ENCODE assay signal across 19 cellular contexts in the genomic region with DNA sequence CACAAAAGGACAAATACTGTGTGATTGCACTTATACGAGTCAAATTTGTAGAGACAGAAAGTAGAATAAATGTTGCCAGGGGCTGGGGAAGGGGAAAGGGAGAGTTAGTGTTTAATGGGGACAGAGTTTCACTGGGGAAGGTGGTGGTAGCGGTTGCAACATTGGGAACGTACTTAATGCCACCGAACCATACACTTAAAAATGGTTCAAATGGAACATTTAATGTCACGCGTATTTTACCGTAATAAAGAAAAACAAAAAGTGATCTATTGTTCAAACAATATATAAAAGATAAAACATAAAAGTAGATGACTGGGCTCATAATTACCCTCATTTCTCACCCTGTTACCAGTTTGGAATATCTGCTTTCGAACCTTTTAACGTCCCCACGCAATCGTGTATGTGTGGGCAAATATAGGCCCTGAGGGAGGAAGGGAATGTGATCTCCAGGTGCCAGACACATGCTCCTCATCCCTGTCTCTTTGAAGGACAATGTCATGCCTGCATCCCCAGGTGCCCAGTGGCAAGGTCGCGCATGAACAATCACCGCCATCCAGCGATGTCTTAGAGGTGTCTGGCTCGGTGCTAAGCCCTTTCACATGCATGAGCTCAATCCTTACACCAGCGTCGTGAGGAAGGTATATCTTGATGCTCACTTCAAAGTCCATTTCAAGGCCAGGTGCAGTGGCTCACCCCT. TPM values are rescaled to one million over a fixed set of nuclear protein-coding genes. Genes with fewer than 3 reads are reported as not detected.
A peak's percentile ranks its signal among the peaks of the same experiment; 100 is the strongest.
DNase-seq lines count a peak whose midpoint lies in the region; ATAC-seq and TF ChIP-seq lines count a peak whose summit lies in the region.
"Had no signal": no experiment of that assay in that cellular context is flagged by ENCODE, and none has a peak within 500 bp of the region (broad histone marks: within the 10 kb centered on the region; RNA-seq: fewer than 3 reads in every experiment).

No MANE protein-coding gene starts in this region.

- ATAC-seq in GM19463 (IDR thresholded peaks at IDR 0.05; ENCODE audit: unreplicated experiment) = no peak

- TF ChIP-seq CTCF in brain microvascular endothelial cell (IDR thresholded peaks at IDR 0.05; ENCODE audit: low read depth, low read length, missing control alignments) (no peak), neutrophil (IDR thresholded peaks at IDR 0.05) (no peak), transverse colon (IDR thresholded peaks at IDR 0.05) (no peak)

- H3K36me3 ChIP-seq in BLaER1 treated with 17β-estradiol and CSF1 and Interleukin-3, amounts not matched to agents 10 nM and 100 nM = no peaks in the 10 kb centered on the region
- H3K36me3 ChIP-seq in H7 (replicated peaks; ENCODE audit: control insufficient read depth, insufficient read depth, low read length) (no peaks in the 10 kb centered on the region), brain microvascular endothelial cell (replicated peaks) (no peaks in the 10 kb centered on the region), neutrophil (no peaks in the 10 kb centered on the region), transverse colon (no peaks in the 10 kb centered on the region)
- H3K36me3 ChIP-seq: ascending aorta, right lobe of liver had no signal

- peak overlapping the region in 8 of 11 experiments; percentile 16 to 75 (median 70); a peak in 9 of 22 replicates for H3K27ac ChIP-seq in BLaER1 treated with 17β-estradiol and CSF1 and Interleukin-3, amounts not matched to agents 10 nM and 100 nM
- peak overlapping the region; percentile 100 for H3K27ac ChIP-seq in brain microvascular endothelial cell
- H3K27ac ChIP-seq in neutrophil = peak overlapping the region; percentile 94
- H3K27ac ChIP-seq in transverse colon = no peak overlapping the region
- H3K27ac ChIP-seq: ascending aorta had no signal

- intact Hi-C loops in activated T-helper 1 cell treated with anti-CD3 and anti-CD28 coated beads, Interleukin-12 subunit alpha, Interleukin-12 subunit beta, Interleukin-2, Interleukin-4 antibody, amounts not matched to agents 30 ng/mL and 10 ng/mL and 1 ng/mL, durations not matched to agents 14 hours and 24 hours and 36 hours (cut with micrococcal nuclease) = no loop called here
- intact Hi-C loops in transverse colon (cut with DNase I; ENCODE audit: low total_unique reads) = no loop called here

- H3K4me1 Mint-ChIP-seq in activated T-helper 1 cell treated with anti-CD3 and anti-CD28 coated beads, Interleukin-12 subunit alpha, Interleukin-12 subunit beta, Interleukin-2, Interleukin-4 antibody, amounts not matched to agents 30 ng/mL and 10 ng/mL and 1 ng/mL, durations not matched to agents 14 hours and 24 hours and 36 hours (ENCODE audit: low read depth) = peaks cover 52% of the 10 kb centered on the region

- H3K9ac ChIP-seq in BLaER1 treated with 17β-estradiol and CSF1 and Interleukin-3, amounts not matched to agents 10 nM and 100 nM = no peak overlapping the region; a peak in 1 of 22 replicates

- no peak overlapping the region for H3K4me3 Mint-ChIP-seq in activated T-helper 1 cell treated with anti-CD3 and anti-CD28 coated beads, Interleukin-12 subunit alpha, Interleukin-12 subunit beta, Interleukin-2, Interleukin-4 antibody, amounts not matched to agents 30 ng/mL and 10 ng/mL and 1 ng/mL, durations not matched to agents 14 hours and 24 hours and 36 hours
- H3K4me3 Mint-ChIP-seq: stimulated activated naive CD8-positive, alpha-beta T cell treated with anti-CD3 and anti-CD28 coated beads, Interleukin-15, Interleukin-2, amounts not matched to agents 100 ng/mL and 50 ng/mL, for 24 hours had no signal

- no peaks in the 10 kb centered on the region for H3K36me3 Mint-ChIP-seq in activated T-helper 1 cell treated with anti-CD3 and anti-CD28 coated beads, Interleukin-12 subunit alpha, Interleukin-12 subunit beta, Interleukin-2, Interleukin-4 antibody, amounts not matched to agents 30 ng/mL and 10 ng/mL and 1 ng/mL, durations not matched to agents 14 hours and 24 hours and 36 hours (ENCODE audit: low read depth)

- TF ChIP-seq EP300 in transverse colon (IDR thresholded peaks at IDR 0.05; ENCODE audit: low read depth) = no peak

- no peaks in the 10 kb centered on the region for H4K20me1 ChIP-seq in BLaER1 treated with 17β-estradiol and CSF1 and Interleukin-3, amounts not matched to agents 10 nM and 100 nM

- no peak overlapping the region for H3K4me3 ChIP-seq in BLaER1 treated with 17β-estradiol and CSF1 and Interleukin-3, amounts not matched to agents 10 nM and 100 nM
- no peak overlapping the region for H3K4me3 ChIP-seq in H7 (ENCODE audit: insufficient read depth, low read depth, low read length)
- no peak overlapping the region for H3K4me3 ChIP-seq in brain microvascular endothelial cell (ENCODE audit: low read depth, low read length)
- H3K4me3 ChIP-seq in neutrophil (ENCODE audit: low read depth in 1 of 2, low read length in 1 of 2) = peak overlapping the region in 1 of 2 experiments; percentile 51
- no peak overlapping the region for H3K4me3 ChIP-seq in transverse colon
- H3K4me3 ChIP-seq: ascending aorta, right lobe of liver had no signal

- no peaks in the 10 kb centered on the region for H3K9me3 ChIP-seq in BLaER1 treated with 17β-estradiol and CSF1 and Interleukin-3, amounts not matched to agents 10 nM and 100 nM (replicated peaks in 1 of 11)
- H3K9me3 ChIP-seq in neutrophil = no peaks in the 10 kb centered on the region
- H3K9me3 ChIP-seq in transverse colon = no peaks in the 10 kb centered on the region
- H3K9me3 ChIP-seq: ascending aorta, right lobe of liver had no signal

- 85 to 88% methylated on average over 9 to 18 of the region's 18 CpGs for WGBS in transverse colon (ENCODE audit: low coverage in 1 of 2), 2 donors

- peak; percentile 12 for DNase-seq in H7
- DNase-seq in brain microvascular endothelial cell = no peak
- DNase-seq in activated T-helper 1 cell treated with anti-CD3 and anti-CD28 coated beads, Interleukin-12 subunit alpha, Interleukin-12 subunit beta, Interleukin-2, Interleukin-4 antibody, amounts not matched to agents 30 ng/mL and 10 ng/mL and 1 ng/mL, durations not matched to agents 14 hours and 24 hours and 36 hours (ENCODE audit: low spot score) = no peak
- no peak for DNase-seq in SKM-1 treated with dmso at 0.1 percent for 144 hours (lab: John Stamatoyannopoulos, UW; ENCODE audit: unreplicated experiment)
- DNase-seq in transverse colon = no peak
- DNase-seq: activated CD4-positive, alpha-beta T cell treated with anti-CD3 and anti-CD28 coated beads, Interleukin-2, amount 50 U/mL, for 1 hour; activated naive CD4-positive, alpha-beta T cell treated with Interleukin-2 at 50 U/mL for 16 hours; foreskin fibroblast; KBM-7; mesendoderm; NCI-H526 treated with DMSO at 0.1 percent for 48 hours; stimulated activated CD4-positive, alpha-beta T cell treated with anti-CD3 and anti-CD28 coated beads, Interleukin-2, amount 100 ng/mL, for 24 hours had no signal

- H3K27me3 Mint-ChIP-seq in activated T-helper 1 cell treated with anti-CD3 and anti-CD28 coated beads, Interleukin-12 subunit alpha, Interleukin-12 subunit beta, Interleukin-2, Interleukin-4 antibody, amounts not matched to agents 30 ng/mL and 10 ng/mL and 1 ng/mL, durations not matched to agents 14 hours and 24 hours and 36 hours (ENCODE audit: insufficient read depth) = no peaks in the 10 kb centered on the region
- H3K27me3 Mint-ChIP-seq: stimulated activated naive CD8-positive, alpha-beta T cell treated with anti-CD3 and anti-CD28 coated beads, Interleukin-15, Interleukin-2, amounts not matched to agents 100 ng/mL and 50 ng/mL, for 24 hours had no signal

- in situ Hi-C loops in brain microvascular endothelial cell (cut with HindIII; ENCODE audit: low pct_ligation_motif_present, low sequenced_read_pairs) = no loop called here
- in situ Hi-C loops in transverse colon (cut with MboI; ENCODE audit: low pct_ligation_motif_present in 1 of 4, low pct_unique_long_range_greater_than_20kb in 1 of 4, low sequenced_read_pairs in 3 of 4) = no loop called here

- H3K27me3 ChIP-seq in BLaER1 treated with 17β-estradiol and CSF1 and Interleukin-3, amounts not matched to agents 10 nM and 100 nM = no peaks in the 10 kb centered on the region; a peak in 1 of 22 replicates
- H3K27me3 ChIP-seq in H7 (ENCODE audit: control insufficient read depth, insufficient read depth, low read length) = no peaks in the 10 kb centered on the region; the same call in 1 of the 2 replicates
- H3K27me3 ChIP-seq in brain microvascular endothelial cell (replicated peaks) = no peaks in the 10 kb centered on the region
- H3K27me3 ChIP-seq in neutrophil = no peaks in the 10 kb centered on the region
- H3K27me3 ChIP-seq in transverse colon = peaks cover 3% of the 10 kb centered on the region
- H3K27me3 ChIP-seq: ascending aorta, right lobe of liver had no signal

- peaks cover 41 to 80% (median 63%) of the 10 kb centered on the region in 10 experiments for H3K4me1 ChIP-seq in BLaER1 treated with 17β-estradiol and CSF1 and Interleukin-3, amounts not matched to agents 10 nM and 100 nM
- H3K4me1 ChIP-seq in neutrophil (ENCODE audit: control insufficient read depth in 1 of 2, insufficient read depth in 1 of 2, low read depth in 1 of 2, low read length in 1 of 2) = peaks cover 50 to 52% of the 10 kb centered on the region in 2 experiments
- H3K4me1 ChIP-seq in transverse colon = peaks cover 0 to 15% (median 7%) of the 10 kb centered on the region in 4 donors

- H3K9me3 Mint-ChIP-seq in activated T-helper 1 cell treated with anti-CD3 and anti-CD28 coated beads, Interleukin-12 subunit alpha, Interleukin-12 subunit beta, Interleukin-2, Interleukin-4 antibody, amounts not matched to agents 30 ng/mL and 10 ng/mL and 1 ng/mL, durations not matched to agents 14 hours and 24 hours and 36 hours = no peaks in the 10 kb centered on the region
- H3K9me3 Mint-ChIP-seq: stimulated activated naive CD8-positive, alpha-beta T cell treated with anti-CD3 and anti-CD28 coated beads, Interleukin-15, Interleukin-2, amounts not matched to agents 100 ng/mL and 50 ng/mL, for 24 hours had no signal

- H3K27ac Mint-ChIP-seq in activated T-helper 1 cell treated with anti-CD3 and anti-CD28 coated beads, Interleukin-12 subunit alpha, Interleukin-12 subunit beta, Interleukin-2, Interleukin-4 antibody, amounts not matched to agents 30 ng/mL and 10 ng/mL and 1 ng/mL, durations not matched to agents 14 hours and 24 hours and 36 hours = no peak overlapping the region

- TF ChIP-seq POLR2A in transverse colon (IDR thresholded peaks at IDR 0.05) = no peak

- peak overlapping the region in 9 of 11 experiments; percentile 80 to 93 (median 87); a peak in 14 of 22 replicates for H3K4me2 ChIP-seq in BLaER1 treated with 17β-estradiol and CSF1 and Interleukin-3, amounts not matched to agents 10 nM and 100 nM

RNA-seq across cellular contexts. Expression of gene LIF, which starts 35.3 kb away (rescaled TPM):
- 0.41 and 0.59 TPM in 2 replicates for total RNA-seq in H7 (2014; rRNA removed; shearing (Covaris generic))
- total RNA-seq in activated T-helper 1 cell treated with anti-CD3 and anti-CD28 coated beads, Interleukin-12 subunit alpha, Interleukin-12 subunit beta, Interleukin-2, Interleukin-4 antibody, amounts not matched to agents 30 ng/mL and 10 ng/mL and 1 ng/mL, durations not matched to agents 14 hours and 24 hours and 36 hours = 450 and 455 TPM in 2 replicates
- total RNA-seq in transverse colon = 1 to 10 TPM; 4.0 to 5.2 (median 4.4) TPM
- total RNA-seq: ascending aorta had no signal

RNA-seq across cellular contexts. Expression of gene OSM, which starts 55.4 kb away (rescaled TPM):
- not detected in 2 replicates for total RNA-seq in H7 (2014; rRNA removed; shearing (Covaris generic))
- total RNA-seq in activated T-helper 1 cell treated with anti-CD3 and anti-CD28 coated beads, Interleukin-12 subunit alpha, Interleukin-12 subunit beta, Interleukin-2, Interleukin-4 antibody, amounts not matched to agents 30 ng/mL and 10 ng/mL and 1 ng/mL, durations not matched to agents 14 hours and 24 hours and 36 hours = 76.7 and 78.3 TPM in 2 replicates
- total RNA-seq in transverse colon = not detected
- total RNA-seq: ascending aorta, kidney epithelial cell had no signal

Comparison
In these comparisons a context has a peak if more than half of its experiments do, and no peak if none do; other contexts are left out.
1. H3K27ac ChIP-seq: peak in BLaER1 treated with 17β-estradiol and CSF1 and Interleukin-3, amounts not matched to agents 10 nM and 100 nM (8 of 11), brain microvascular endothelial cell (single experiment) and neutrophil (single experiment); none in transverse colon (0 of 4).
2. RNA of gene LIF, which starts 35.3 kb away (total RNA-seq): 450 to 455 TPM in activated T-helper 1 cell treated with anti-CD3 and anti-CD28 coated beads, Interleukin-12 subunit alpha, Interleukin-12 subunit beta, Interleukin-2, Interleukin-4 antibody, amounts not matched to agents 30 ng/mL and 10 ng/mL and 1 ng/mL, durations not matched to agents 14 hours and 24 hours and 36 hours; 4.0 to 5.2 TPM in transverse colon and 0.41 to 0.59 TPM in H7; every median in the first group is over 10 times any median in the second.
3. RNA of gene OSM, which starts 55.4 kb away (total RNA-seq): 76.7 to 78.3 TPM in activated T-helper 1 cell treated with anti-CD3 and anti-CD28 coated beads, Interleukin-12 subunit alpha, Interleukin-12 subunit beta, Interleukin-2, Interleukin-4 antibody, amounts not matched to agents 30 ng/mL and 10 ng/mL and 1 ng/mL, durations not matched to agents 14 hours and 24 hours and 36 hours; not detected in H7 and not detected in transverse colon; every median in the first group is over 10 times any median in the second.